In the genomic region with DNA sequence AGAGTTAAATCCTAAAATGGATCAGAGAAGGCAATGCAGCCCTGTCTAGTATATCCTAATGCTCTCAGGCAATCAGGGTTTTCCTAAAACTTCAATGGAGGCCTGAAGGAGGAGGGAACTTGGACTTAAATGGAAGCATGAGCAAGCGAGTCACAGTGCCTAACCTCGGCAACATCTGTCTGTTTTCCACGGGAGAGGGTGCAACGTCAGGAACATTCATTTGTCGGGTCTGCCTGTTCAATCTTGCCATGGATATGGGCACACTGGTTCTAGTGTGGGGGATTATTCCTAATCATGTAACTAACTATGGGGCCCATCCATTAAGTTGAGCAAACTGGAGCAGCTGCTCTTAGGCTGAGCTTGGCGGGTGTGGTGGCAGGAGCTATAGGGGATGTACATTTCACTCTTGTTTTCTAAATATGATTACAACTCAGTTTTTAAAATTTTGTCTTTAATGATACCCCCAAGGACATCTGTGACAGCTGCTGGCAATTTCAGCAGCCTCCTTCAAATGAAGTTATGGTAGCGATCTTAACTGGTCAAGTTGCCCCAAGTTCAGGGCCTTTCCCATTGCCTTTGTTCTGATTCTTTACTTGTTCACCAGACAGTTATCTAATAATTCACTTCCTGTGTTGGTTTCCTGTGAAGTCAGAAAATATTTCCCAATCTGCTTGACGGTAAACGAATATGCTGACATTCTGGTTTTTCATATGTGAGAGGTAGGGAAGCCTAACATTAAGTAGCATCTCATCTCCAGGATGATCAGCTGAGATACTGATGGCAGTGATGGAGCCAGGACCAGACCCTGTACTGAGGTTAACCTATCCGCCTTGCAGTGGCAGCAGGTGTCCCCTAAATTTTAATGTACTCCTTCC, we compare ENCODE assay signal across 10 cellular contexts. TPM values are rescaled to one million over a fixed set of nuclear protein-coding genes. Genes with fewer than 3 reads are reported as not detected.
DNase-seq lines count a peak whose midpoint lies in the region; ATAC-seq, FAIRE-seq and TF ChIP-seq lines count a peak whose summit lies in the region.
"Had no signal": no experiment of that assay in that cellular context is flagged by ENCODE, and none has a peak within 500 bp of the region (broad histone marks: within the 10 kb centered on the region; RNA-seq: fewer than 3 reads in every experiment).

No MANE protein-coding gene starts in this region.

- CTCF ChIA-PET in activated naive CD4-positive, alpha-beta T cell treated with anti-CD3 and anti-CD28 coated beads for 36 hours (lab: Charles Lee) = interaction anchor here (1.3 kb wide), 1 partner anchor 12 kb away, joined by 4 read pairs; no protein-coding TSS in a partner anchor

- H3K4me3 Mint-ChIP-seq in central memory CD8-positive, alpha-beta T cell = no peak overlapping the region
- H3K4me3 Mint-ChIP-seq in activated naive CD4-positive, alpha-beta T cell treated with anti-CD3 and anti-CD28 coated beads for 36 hours = no peak overlapping the region

- no peak overlapping the region for H3K4me3 ChIP-seq in NB4 (ENCODE audit: low read depth, low read length)
- H3K4me3 ChIP-seq: heart right ventricle had no signal

- intact Hi-C loops in activated naive CD4-positive, alpha-beta T cell treated with anti-CD3 and anti-CD28 coated beads for 36 hours (cut with micrococcal nuclease) = no loop called here

- peak; percentile 41 for ATAC-seq in GM18873 (IDR thresholded peaks at IDR 0.05; ENCODE audit: low FRiP score, unreplicated experiment)
- ATAC-seq in central memory CD8-positive, alpha-beta T cell (replicated peaks; ENCODE audit: extremely low read depth, poor library complexity, severe bottlenecking) = peak; percentile 67
- ATAC-seq: right cardiac atrium had no signal

- peak overlapping the region; percentile 13 for H3K27ac Mint-ChIP-seq in central memory CD8-positive, alpha-beta T cell (ENCODE audit: low read depth)
- H3K27ac Mint-ChIP-seq in activated naive CD4-positive, alpha-beta T cell treated with anti-CD3 and anti-CD28 coated beads for 36 hours = no peak overlapping the region

- H3K4me1 Mint-ChIP-seq in central memory CD8-positive, alpha-beta T cell = peaks cover 15% of the 10 kb centered on the region
- H3K4me1 Mint-ChIP-seq in activated naive CD4-positive, alpha-beta T cell treated with anti-CD3 and anti-CD28 coated beads for 36 hours (ENCODE audit: low read depth) = peaks cover 16% of the 10 kb centered on the region

- DNase-seq in NB4 (ENCODE audit: low read depth) (peak; percentile 76), pulmonary artery endothelial cell (ENCODE audit: low read depth, low spot score) (peak; percentile 46), LoVo (ENCODE audit: low spot score) (no peak), H54 (ENCODE audit: insufficient read length, low spot score) (no peak)
- DNase-seq in central memory CD8-positive, alpha-beta T cell (ENCODE audit: low spot score in 2 of 2) = no peak
- DNase-seq in activated CD8-positive, alpha-beta memory T cell treated with anti-CD3 and anti-CD28 coated beads for 24 hours = no peak
- no peak for DNase-seq in activated naive CD4-positive, alpha-beta T cell treated with anti-CD3 and anti-CD28 coated beads for 36 hours
- DNase-seq: heart right ventricle, right cardiac atrium had no signal

- no peaks in the 10 kb centered on the region for H3K27me3 Mint-ChIP-seq in central memory CD8-positive, alpha-beta T cell
- no peaks in the 10 kb centered on the region for H3K27me3 Mint-ChIP-seq in activated naive CD4-positive, alpha-beta T cell treated with anti-CD3 and anti-CD28 coated beads for 36 hours (ENCODE audit: low read depth)

- H3K36me3 Mint-ChIP-seq in central memory CD8-positive, alpha-beta T cell (ENCODE audit: insufficient read depth) = no peaks in the 10 kb centered on the region
- no peaks in the 10 kb centered on the region for H3K36me3 Mint-ChIP-seq in activated naive CD4-positive, alpha-beta T cell treated with anti-CD3 and anti-CD28 coated beads for 36 hours (ENCODE audit: low read depth)

- no peaks in the 10 kb centered on the region for H3K9me3 Mint-ChIP-seq in central memory CD8-positive, alpha-beta T cell
- H3K9me3 Mint-ChIP-seq in activated naive CD4-positive, alpha-beta T cell treated with anti-CD3 and anti-CD28 coated beads for 36 hours = no peaks in the 10 kb centered on the region

- TF ChIP-seq CTCF in NB4 (IDR thresholded peaks at IDR 0.05; ENCODE audit: low read depth, low read length) = no peak

- no peak for FAIRE-seq in H54 (lab: Jason Lieb, UNC)

- TF ChIP-seq POLR2A in NB4 (IDR thresholded peaks at IDR 0.05; ENCODE audit: extremely low read depth, insufficient read length) = no peak
- TF ChIP-seq POLR2A in H54 (IDR thresholded peaks at IDR 0.05; ENCODE audit: low read depth, low read length) = no peak

RNA-seq across cellular contexts. Expression of gene DSE, which starts 21.6 kb away (rescaled TPM):
- total RNA-seq in pulmonary artery endothelial cell = 64.2 and 66.1 TPM in 2 replicates
- 1 to 10 TPM; 2.1 to 3.2 TPM for total RNA-seq in activated naive CD4-positive, alpha-beta T cell treated with anti-CD3 and anti-CD28 coated beads for 36 hours

Comparison
In these comparisons a context has a peak if more than half of its experiments do, and no peak if none do; other contexts are left out.
1. DNase-seq: peak in NB4 (single experiment) and pulmonary artery endothelial cell (single experiment); none in central memory CD8-positive, alpha-beta T cell (0 of 2), activated CD8-positive, alpha-beta memory T cell treated with anti-CD3 and anti-CD28 coated beads for 24 hours (single experiment), activated naive CD4-positive, alpha-beta T cell treated with anti-CD3 and anti-CD28 coated beads for 36 hours (single experiment), LoVo (single experiment) and H54 (single experiment).
2. RNA of gene DSE, which starts 21.6 kb away (total RNA-seq): 64.2 to 66.1 TPM in pulmonary artery endothelial cell; 2.1 to 3.2 TPM in activated naive CD4-positive, alpha-beta T cell treated with anti-CD3 and anti-CD28 coated beads for 36 hours; every median in the first group is over 10 times any median in the second.